In genomic region chr20:23335521-23335920, GRCh38 we compare ENCODE assay signal across 23 cellular contexts.
"Had no signal": no experiment of that assay in that cellular context is flagged by ENCODE, and none has a peak within 500 bp of the region (broad histone marks: within the 10 kb centered on the region; RNA-seq: fewer than 3 reads in every experiment).

No MANE protein-coding gene starts in this region.

- H3K27me3 Mint-ChIP-seq: natural killer cell treated with Interleukin-12 subunit alpha and Interleukin-12 subunit beta and Interleukin-15 and Interleukin-18, amount 100 ng/mL, for 72 hours; stimulated activated naive B cell treated with anti-CD40 and anti-IgM and Interleukin-4, amounts not matched to agents 10 μg/mL and 1 μg/mL and 100 μg/mL, for 72 hours had no signal

- H3K4me2 ChIP-seq: hepatocyte had no signal

- H3K4me1 Mint-ChIP-seq: mesothelial cell of epicardium had no signal

- H2AFZ ChIP-seq: hepatocyte had no signal

- H3K27ac ChIP-seq: hepatocyte, left ventricle myocardium inferior, ovary, skin epidermis, stomach, testis, thyroid gland, transverse colon, upper lobe of left lung, vagina had no signal

- H3K79me2 ChIP-seq: hepatocyte had no signal

- DNase-seq: islet precursor cell; left ventricle myocardium inferior; mesendoderm; ovary; right cardiac atrium; stimulated activated CD4-positive, alpha-beta T cell treated with anti-CD3 and anti-CD28 coated beads, Interleukin-12 subunit alpha, Interleukin-12 subunit beta, amount 100 ng/mL, for 4 hours; stimulated activated CD4-positive, alpha-beta T cell treated with anti-CD3 and anti-CD28 coated beads, Interleukin-15, amount 100 ng/mL, for 24 hours; stimulated activated CD4-positive, alpha-beta T cell treated with anti-CD3 and anti-CD28 coated beads, Interleukin-2, amount 100 ng/mL, for 24 hours; stimulated activated CD4-positive, alpha-beta T cell treated with anti-CD3 and anti-CD28 coated beads, Interleukin-4, amount 100 ng/mL, for 1 hour; stimulated activated naive B cell treated with anti-CD40 and anti-IgM and Interleukin-4, amounts not matched to agents 10 μg/mL and 1 μg/mL and 100 μg/mL, for 72 hours; stimulated activated naive CD8-positive, alpha-beta T cell treated with anti-CD3 and anti-CD28 coated beads, Interleukin-15, Interleukin-2, amounts not matched to agents 100 U/mL and 50 U/mL, for 24 hours; stomach; testis; thyroid gland; transverse colon; upper lobe of left lung had no signal

- H3K36me3 ChIP-seq: left ventricle myocardium inferior, ovary, stomach, thyroid gland, transverse colon, upper lobe of left lung, vagina had no signal

- H3K4me3 ChIP-seq: hepatocyte, left ventricle myocardium inferior, lung, ovary, skin epidermis, stomach, testis, thyroid gland, transverse colon, upper lobe of left lung, vagina had no signal

- H3K4me3 Mint-ChIP-seq: mesothelial cell of epicardium; naive thymus-derived CD4-positive, alpha-beta T cell; natural killer cell treated with Interleukin-12 subunit alpha and Interleukin-12 subunit beta and Interleukin-15 and Interleukin-18, amount 100 ng/mL, for 72 hours; stimulated activated naive B cell treated with anti-CD40 and anti-IgM and Interleukin-4, amounts not matched to agents 10 μg/mL and 1 μg/mL and 100 μg/mL, for 72 hours had no signal

- ATAC-seq: naive thymus-derived CD4-positive, alpha-beta T cell; natural killer cell treated with Interleukin-12 subunit alpha and Interleukin-12 subunit beta and Interleukin-15 and Interleukin-18, amount 100 ng/mL, for 72 hours; right cardiac atrium; stimulated activated naive B cell treated with anti-CD40 and anti-IgM and Interleukin-4, amounts not matched to agents 10 μg/mL and 1 μg/mL and 100 μg/mL, for 72 hours; stimulated activated naive CD8-positive, alpha-beta T cell treated with anti-CD3 and anti-CD28 coated beads, Interleukin-15, Interleukin-2, amounts not matched to agents 100 U/mL and 50 U/mL, for 24 hours had no signal

- H3K4me1 ChIP-seq: thyroid gland, transverse colon, vagina had no signal

- H3K36me3 Mint-ChIP-seq: mesothelial cell of epicardium; natural killer cell treated with Interleukin-12 subunit alpha and Interleukin-12 subunit beta and Interleukin-15 and Interleukin-18, amount 100 ng/mL, for 72 hours had no signal

- H3K9me3 Mint-ChIP-seq: mesothelial cell of epicardium; natural killer cell treated with Interleukin-12 subunit alpha and Interleukin-12 subunit beta and Interleukin-15 and Interleukin-18, amount 100 ng/mL, for 72 hours; stimulated activated naive B cell treated with anti-CD40 and anti-IgM and Interleukin-4, amounts not matched to agents 10 μg/mL and 1 μg/mL and 100 μg/mL, for 72 hours had no signal

- H3K27me3 ChIP-seq: hepatocyte, ovary, stomach, testis, thyroid gland, transverse colon, upper lobe of left lung, vagina had no signal

- H3K9me3 ChIP-seq: left ventricle myocardium inferior, ovary, stomach, testis, thyroid gland, transverse colon, upper lobe of left lung, vagina had no signal
